ENCODE assay signal across 12 cellular contexts in the genomic region with DNA sequence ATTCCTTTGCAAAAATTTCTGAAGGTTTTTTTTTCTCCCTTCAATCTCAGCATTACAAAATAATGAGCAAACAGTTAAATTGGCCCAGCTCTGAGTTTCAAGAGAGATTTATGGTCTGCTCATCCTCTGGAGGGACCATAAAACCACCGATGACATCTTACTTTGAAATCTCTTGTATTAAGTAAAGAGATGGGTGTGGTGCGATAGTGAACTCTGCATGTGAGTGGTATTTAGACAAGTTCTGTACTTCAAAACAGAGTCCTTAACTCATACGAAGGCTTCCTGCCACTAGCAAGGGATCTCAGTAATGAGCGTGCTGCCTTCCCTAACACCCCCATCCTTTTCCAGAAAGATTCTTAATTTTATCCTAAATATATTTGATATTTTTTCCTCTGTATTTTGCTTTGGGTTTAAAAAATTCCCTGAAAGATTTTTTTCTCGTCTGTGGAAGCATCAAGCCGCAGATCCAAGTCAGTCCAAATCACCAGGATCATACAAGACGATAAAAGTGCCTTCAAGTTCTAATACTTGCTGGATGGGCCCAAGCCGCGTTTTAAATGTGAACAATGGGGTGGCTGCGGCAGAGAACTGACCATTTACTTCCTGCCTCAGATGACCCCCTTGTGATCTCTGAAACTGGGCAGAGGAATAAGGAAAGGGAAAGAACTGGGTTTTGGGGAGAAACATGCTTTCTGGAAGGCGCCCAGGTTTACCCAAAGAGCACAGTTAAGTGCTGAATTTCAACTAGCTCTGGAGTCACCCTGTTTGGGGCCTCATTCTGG. TPM values are rescaled to one million over a fixed set of nuclear protein-coding genes. Genes with fewer than 3 reads are reported as not detected.
DNase-seq lines count a peak whose midpoint lies in the region; ATAC-seq and TF ChIP-seq lines count a peak whose summit lies in the region.
"Had no signal": no experiment of that assay in that cellular context is flagged by ENCODE, and none has a peak within 500 bp of the region (broad histone marks: within the 10 kb centered on the region; RNA-seq: fewer than 3 reads in every experiment).

No MANE protein-coding gene starts in this region.

- H3K23ac ChIP-seq in mesendoderm (ENCODE audit: low read length), result no peak overlapping the region

- peak overlapping the region; percentile 72 for H2BK5ac ChIP-seq in mesendoderm (ENCODE audit: low read length)

- no peak overlapping the region for H4K5ac ChIP-seq in mesendoderm (ENCODE audit: low read length)

- H3K4me1 ChIP-seq in mesendoderm (ENCODE audit: control insufficient read depth, low read depth, low read length), result peaks cover 11% of the 10 kb centered on the region
- H3K4me1 ChIP-seq in thyroid gland, result peaks cover 24 to 55% of the 10 kb centered on the region in 2 donors

- H3K36me3 ChIP-seq in mesendoderm (ENCODE audit: control insufficient read depth, insufficient read depth, low read length) (peaks cover 2% of the 10 kb centered on the region), thyroid gland (no peaks in the 10 kb centered on the region)

- no peak for TF ChIP-seq CTCF in chondrocyte (IDR thresholded peaks at IDR 0.05)
- TF ChIP-seq CTCF in thyroid gland (IDR thresholded peaks at IDR 0.05), result no peak

- H3K27ac Mint-ChIP-seq in activated T-cell treated with anti-CD3 and anti-CD28 coated beads, Interleukin-2, amount 50 U/mL, for 72 hours, result no peak overlapping the region
- H3K27ac Mint-ChIP-seq in chondrocyte (ENCODE audit: unreplicated experiment), result no peak overlapping the region

- DNase-seq in activated T-cell treated with anti-CD3 and anti-CD28 coated beads, Interleukin-2, amount 50 U/mL, for 72 hours, result no peak
- no peak for DNase-seq in activated T-cell treated with anti-CD3 and anti-CD28 coated beads, Interleukin-2, amount 50 U/mL, for 1 hour
- DNase-seq in chondrocyte (ENCODE audit: low spot score), result no peak
- DNase-seq in mesendoderm, result no peak
- no peak for DNase-seq in thyroid gland
- DNase-seq in HPDE6-E6E7 (ENCODE audit: extremely low spot score), result no peak
- DNase-seq in NK-92 treated with Interleukin-12 subunit alpha and Interleukin-12 subunit beta, amount 100 ng/mL, for 24 hours (lab: John Stamatoyannopoulos, UW), result no peak
- DNase-seq: SHP77; stimulated activated CD4-positive, alpha-beta T cell treated with anti-CD3 and anti-CD28 coated beads, Interleukin-12 subunit alpha, Interleukin-12 subunit beta, amount 100 ng/mL, for 4 hours had no signal

- H3K4me1 Mint-ChIP-seq in activated T-cell treated with anti-CD3 and anti-CD28 coated beads, Interleukin-2, amount 50 U/mL, for 72 hours (ENCODE audit: low read depth), result peaks cover 9% of the 10 kb centered on the region
- H3K4me1 Mint-ChIP-seq in chondrocyte (ENCODE audit: low read depth), result peaks cover 8% of the 10 kb centered on the region

- peaks cover 0 to 1% of the 10 kb centered on the region in 2 donors for H3K36me3 Mint-ChIP-seq in activated T-cell treated with anti-CD3 and anti-CD28 coated beads, Interleukin-2, amount 50 U/mL, for 72 hours (ENCODE audit: insufficient read depth in 2 of 2)
- H3K36me3 Mint-ChIP-seq in chondrocyte (ENCODE audit: low read depth), result no peaks in the 10 kb centered on the region

- peak overlapping the region; percentile 98 for H3K56ac ChIP-seq in mesendoderm (ENCODE audit: low read length)

- H3K27ac ChIP-seq in mesendoderm (ENCODE audit: low read depth, low read length) (peak overlapping the region; percentile 85), thyroid gland (peak overlapping the region; percentile 63 to 85 (median 75))
- H3K27ac ChIP-seq: C4-2B had no signal

- H3K4me2 ChIP-seq in mesendoderm (ENCODE audit: low read length), result peak overlapping the region; percentile 54

- peaks cover 78% of the 10 kb centered on the region for H3K27me3 Mint-ChIP-seq in activated T-cell treated with anti-CD3 and anti-CD28 coated beads, Interleukin-2, amount 50 U/mL, for 72 hours (ENCODE audit: low read depth)
- peaks cover 42% of the 10 kb centered on the region for H3K27me3 Mint-ChIP-seq in chondrocyte (ENCODE audit: low read depth)

- peak overlapping the region; percentile 74 for H3K4me3 ChIP-seq in mesendoderm (ENCODE audit: low read length)
- peak overlapping the region in 1 of 3 donors; percentile 66 for H3K4me3 ChIP-seq in thyroid gland (replicated peaks in 1 of 3)
- H3K4me3 ChIP-seq: K562 had no signal

- peak overlapping the region; percentile 97 for H3K18ac ChIP-seq in mesendoderm (ENCODE audit: low read length)

- no peak overlapping the region for H4K8ac ChIP-seq in mesendoderm (ENCODE audit: low read depth, low read length)

- peaks cover 5% of the 10 kb centered on the region for H3K79me1 ChIP-seq in mesendoderm (ENCODE audit: low read length)

- H3K9ac ChIP-seq in mesendoderm (ENCODE audit: low read length), result peak overlapping the region; percentile 95

- no peaks in the 10 kb centered on the region for H3K9me3 Mint-ChIP-seq in activated T-cell treated with anti-CD3 and anti-CD28 coated beads, Interleukin-2, amount 50 U/mL, for 72 hours
- peaks cover 3% of the 10 kb centered on the region for H3K9me3 Mint-ChIP-seq in chondrocyte (ENCODE audit: low read depth)

- no peaks in the 10 kb centered on the region for H3K27me3 ChIP-seq in mesendoderm (ENCODE audit: insufficient read depth, low read length, poor library complexity)
- no peaks in the 10 kb centered on the region for H3K27me3 ChIP-seq in thyroid gland

- H3K9me3 ChIP-seq in thyroid gland, result no peaks in the 10 kb centered on the region

- no peak overlapping the region for H2BK15ac ChIP-seq in mesendoderm (replicated peaks; ENCODE audit: low read depth)

- H3K4ac ChIP-seq in mesendoderm (ENCODE audit: low read depth, low read length), result peak overlapping the region; percentile 74

- ATAC-seq in activated T-cell treated with anti-CD3 and anti-CD28 coated beads, Interleukin-2, amount 50 U/mL, for 72 hours (replicated peaks in 1 of 2), result no peak
- no peak for ATAC-seq in GM18858 (IDR thresholded peaks at IDR 0.05; ENCODE audit: unreplicated experiment)

- intact Hi-C loops in thyroid gland (cut with DNase I), result loop anchor here (10.0 kb wide), 1 partner anchor 54 kb away; no protein-coding TSS in a partner anchor

- H3K4me3 Mint-ChIP-seq in activated T-cell treated with anti-CD3 and anti-CD28 coated beads, Interleukin-2, amount 50 U/mL, for 72 hours, result peak overlapping the region; percentile 70 to 79
- peak overlapping the region; percentile 68 for H3K4me3 Mint-ChIP-seq in chondrocyte (ENCODE audit: unreplicated experiment)

- TF ChIP-seq POLR2A in thyroid gland (IDR thresholded peaks at IDR 0.05), result no peak

- peak overlapping the region; percentile 22 for H2AK5ac ChIP-seq in mesendoderm (ENCODE audit: low read length)

- H3K79me2 ChIP-seq in mesendoderm (ENCODE audit: control insufficient read depth, insufficient read depth, low read length), result peaks cover 53% of the 10 kb centered on the region

- WGBS in mesendoderm (ENCODE audit: extremely low coverage, insufficient coverage, low lambda C conversion rate), result no CpG with 5 or more reads among the region's 11 CpGs
- 65 to 69% methylated on average over 11 of the region's 11 CpGs for WGBS in thyroid gland, 2 donors

- H2BK120ac ChIP-seq in mesendoderm (ENCODE audit: low read depth, low read length), result peak overlapping the region; percentile 21

RNA-seq across cellular contexts. Expression of gene FAM20A, which starts 1.9 kb away (rescaled TPM):
- total RNA-seq in activated T-cell treated with anti-CD3 and anti-CD28 coated beads, Interleukin-2, amount 50 U/mL, for 72 hours, result not detected
- total RNA-seq in chondrocyte (not detected in 3 replicates), thyroid gland (10 to 100 TPM in 2 of 4 donors, 1 to 10 TPM in 2; 7.6 to 20.8 (median 14.1) TPM)
- 11.4 TPM for polyA plus RNA-seq in mesendoderm (2013, experiment 1 of 2)
- polyA plus RNA-seq in mesendoderm (2013, experiment 2 of 2), result 11.3 TPM
- polyA plus RNA-seq: K562 had no signal
